In genomic region chr4:108056418-108056817, GRCh38 we compare ENCODE assay signal across 16 cellular contexts.
DNase-seq lines count a peak whose midpoint lies in the region; ATAC-seq and TF ChIP-seq lines count a peak whose summit lies in the region.
"Had no signal": no experiment of that assay in that cellular context is flagged by ENCODE, and none has a peak within 500 bp of the region (broad histone marks: within the 10 kb centered on the region; RNA-seq: fewer than 3 reads in every experiment).

No MANE protein-coding gene starts in this region.

- no peak for TF ChIP-seq CTCF in MM.1S (IDR thresholded peaks at IDR 0.05; ENCODE audit: low read length)

- peaks cover 55% of the 10 kb centered on the region for H3K4me1 Mint-ChIP-seq in activated CD4-positive, alpha-beta memory T cell treated with anti-CD3 and anti-CD28 coated beads for 36 hours (ENCODE audit: low read depth)
- peaks cover 15% of the 10 kb centered on the region for H3K4me1 Mint-ChIP-seq in activated CD4-positive, alpha-beta memory T cell treated with anti-CD3 and anti-CD28 coated beads, Interleukin-2, amount 10 ng/mL, durations not matched to agents 7 days and 5 days
- H3K4me1 Mint-ChIP-seq in CD4-positive, CD25-positive, alpha-beta regulatory T cell, result peaks cover 22 to 92% (median 56%) of the 10 kb centered on the region in 4 donors
- H3K4me1 Mint-ChIP-seq in naive thymus-derived CD8-positive, alpha-beta T cell, result peaks cover 51 to 96% (median 92%) of the 10 kb centered on the region in 4 donors

- intact Hi-C loops in activated CD4-positive, alpha-beta memory T cell treated with anti-CD3 and anti-CD28 coated beads for 36 hours (cut with micrococcal nuclease), result no loop called here

- H3K9me3 Mint-ChIP-seq in activated CD4-positive, alpha-beta memory T cell treated with anti-CD3 and anti-CD28 coated beads for 36 hours, result no peaks in the 10 kb centered on the region
- no peaks in the 10 kb centered on the region for H3K9me3 Mint-ChIP-seq in activated CD4-positive, alpha-beta memory T cell treated with anti-CD3 and anti-CD28 coated beads, Interleukin-2, amount 10 ng/mL, durations not matched to agents 7 days and 5 days
- H3K9me3 Mint-ChIP-seq in CD4-positive, CD25-positive, alpha-beta regulatory T cell, result no peaks in the 10 kb centered on the region
- peaks cover 0 to 2% (median 0%) of the 10 kb centered on the region in 9 donors for H3K9me3 Mint-ChIP-seq in naive thymus-derived CD8-positive, alpha-beta T cell

- no peak overlapping the region for H3K27ac ChIP-seq in CD4-positive, CD25-positive, alpha-beta regulatory T cell (ENCODE audit: insufficient read depth, low read length, poor library complexity, severe bottlenecking)
- peak overlapping the region; percentile 55; the same call in 1 of the 2 replicates for H3K27ac ChIP-seq in MM.1S (ENCODE audit: low read length)

- no peak overlapping the region for H3K4me3 ChIP-seq in CD4-positive, CD25-positive, alpha-beta regulatory T cell (ENCODE audit: low read depth, low read length)
- H3K4me3 ChIP-seq in MM.1S (ENCODE audit: low read length), result no peak overlapping the region

- H3K36me3 Mint-ChIP-seq in activated CD4-positive, alpha-beta memory T cell treated with anti-CD3 and anti-CD28 coated beads for 36 hours, result peaks cover 26% of the 10 kb centered on the region
- peaks cover 20% of the 10 kb centered on the region for H3K36me3 Mint-ChIP-seq in activated CD4-positive, alpha-beta memory T cell treated with anti-CD3 and anti-CD28 coated beads, Interleukin-2, amount 10 ng/mL, durations not matched to agents 7 days and 5 days (ENCODE audit: low read depth)
- H3K36me3 Mint-ChIP-seq in CD4-positive, CD25-positive, alpha-beta regulatory T cell, result peaks cover 53% of the 10 kb centered on the region
- H3K36me3 Mint-ChIP-seq in naive thymus-derived CD8-positive, alpha-beta T cell, result peaks cover 0 to 97% (median 27%) of the 10 kb centered on the region in 3 donors

- peaks cover 37% of the 10 kb centered on the region for H3K4me1 ChIP-seq in CD4-positive, CD25-positive, alpha-beta regulatory T cell (ENCODE audit: control insufficient read depth, insufficient read depth, low read length, poor library complexity, severe bottlenecking)
- peaks cover 38% of the 10 kb centered on the region for H3K4me1 ChIP-seq in MM.1S (ENCODE audit: low read length)

- DNase-seq in activated CD4-positive, alpha-beta memory T cell treated with anti-CD3 and anti-CD28 coated beads for 36 hours, result no peak
- no peak for DNase-seq in activated CD4-positive, alpha-beta memory T cell treated with anti-CD3 and anti-CD28 coated beads, Interleukin-2, amount 10 ng/mL, durations not matched to agents 7 days and 5 days
- no peak for DNase-seq in CD4-positive, CD25-positive, alpha-beta regulatory T cell
- peak; percentile 53 for DNase-seq in MM.1S
- no peak for DNase-seq in naive thymus-derived CD8-positive, alpha-beta T cell
- DNase-seq in ureter (ENCODE audit: low spot score), result no peak
- DNase-seq in NCI-H1092 (lab: John Stamatoyannopoulos, UW), result no peak
- DNase-seq in NCI-H1930 (lab: John Stamatoyannopoulos, UW), result no peak
- DNase-seq: 8988T; GDM1; NCI-H1417; NCI-H187 treated with DMSO at 0.1 percent for 48 hours; NCI-H446; NCI-H69; NK-92 treated with Interleukin-12 subunit alpha and Interleukin-12 subunit beta, amount 100 ng/mL, for 24 hours; SHP77 treated with DMSO at 0.1 percent for 48 hours had no signal

- H3K27ac Mint-ChIP-seq in activated CD4-positive, alpha-beta memory T cell treated with anti-CD3 and anti-CD28 coated beads for 36 hours, result peak overlapping the region; percentile 53
- no peak overlapping the region for H3K27ac Mint-ChIP-seq in activated CD4-positive, alpha-beta memory T cell treated with anti-CD3 and anti-CD28 coated beads, Interleukin-2, amount 10 ng/mL, durations not matched to agents 7 days and 5 days
- peak overlapping the region; percentile 58 to 83 (median 77) for H3K27ac Mint-ChIP-seq in CD4-positive, CD25-positive, alpha-beta regulatory T cell
- peak overlapping the region; percentile 80 to 98 (median 94) for H3K27ac Mint-ChIP-seq in naive thymus-derived CD8-positive, alpha-beta T cell

- H3K36me3 ChIP-seq in CD4-positive, CD25-positive, alpha-beta regulatory T cell (ENCODE audit: control insufficient read depth, insufficient read depth, low read length), result peaks cover 86% of the 10 kb centered on the region
- H3K36me3 ChIP-seq in MM.1S (replicated peaks; ENCODE audit: insufficient read depth, low read length), result peaks cover 4% of the 10 kb centered on the region; the same call in 1 of the 2 replicates

- H3K4me2 ChIP-seq in MM.1S (ENCODE audit: low read depth, low read length), result peak overlapping the region; percentile 44

- H2AFZ ChIP-seq in MM.1S (ENCODE audit: low read length), result no peak overlapping the region

- no peak for ATAC-seq in CD4-positive, CD25-positive, alpha-beta regulatory T cell (ENCODE audit: low read depth in 2 of 2)
- ATAC-seq in naive thymus-derived CD8-positive, alpha-beta T cell, result no peak

- no peaks in the 10 kb centered on the region for H3F3A ChIP-seq in MM.1S (ENCODE audit: insufficient read depth, low read length)

- H3K27me3 Mint-ChIP-seq in activated CD4-positive, alpha-beta memory T cell treated with anti-CD3 and anti-CD28 coated beads for 36 hours, result no peaks in the 10 kb centered on the region
- no peaks in the 10 kb centered on the region for H3K27me3 Mint-ChIP-seq in activated CD4-positive, alpha-beta memory T cell treated with anti-CD3 and anti-CD28 coated beads, Interleukin-2, amount 10 ng/mL, durations not matched to agents 7 days and 5 days
- no peaks in the 10 kb centered on the region for H3K27me3 Mint-ChIP-seq in CD4-positive, CD25-positive, alpha-beta regulatory T cell
- no peaks in the 10 kb centered on the region for H3K27me3 Mint-ChIP-seq in naive thymus-derived CD8-positive, alpha-beta T cell

- H4K20me1 ChIP-seq in MM.1S (ENCODE audit: insufficient read depth, low read length), result no peaks in the 10 kb centered on the region

- no peak overlapping the region for H3K4me3 Mint-ChIP-seq in activated CD4-positive, alpha-beta memory T cell treated with anti-CD3 and anti-CD28 coated beads for 36 hours
- H3K4me3 Mint-ChIP-seq in activated CD4-positive, alpha-beta memory T cell treated with anti-CD3 and anti-CD28 coated beads, Interleukin-2, amount 10 ng/mL, durations not matched to agents 7 days and 5 days, result no peak overlapping the region
- H3K4me3 Mint-ChIP-seq in CD4-positive, CD25-positive, alpha-beta regulatory T cell, result peak overlapping the region in 1 of 4 donors; percentile 58
- H3K4me3 Mint-ChIP-seq in naive thymus-derived CD8-positive, alpha-beta T cell, result peak overlapping the region in 5 of 10 donors; percentile 1 to 76 (median 13)

- H3K79me2 ChIP-seq in MM.1S (ENCODE audit: low read length), result no peaks in the 10 kb centered on the region

- H3K27me3 ChIP-seq in CD4-positive, CD25-positive, alpha-beta regulatory T cell (ENCODE audit: control insufficient read depth, insufficient read depth, low read length), result no peaks in the 10 kb centered on the region
- no peaks in the 10 kb centered on the region for H3K27me3 ChIP-seq in MM.1S (replicated peaks; ENCODE audit: insufficient read depth, low read length)

- no peaks in the 10 kb centered on the region for H3K9me3 ChIP-seq in CD4-positive, CD25-positive, alpha-beta regulatory T cell (ENCODE audit: control insufficient read depth in 2 of 2, low read length in 2 of 2)
- H3K9me3 ChIP-seq in MM.1S (replicated peaks; ENCODE audit: insufficient read depth, low read length), result no peaks in the 10 kb centered on the region

- no peak overlapping the region for H3K9ac ChIP-seq in MM.1S (ENCODE audit: low read length)

- no peaks in the 10 kb centered on the region for H3K9me2 ChIP-seq in MM.1S (replicated peaks; ENCODE audit: insufficient read depth, low read length)

- POLR2A ChIA-PET in activated CD4-positive, alpha-beta memory T cell treated with anti-CD3 and anti-CD28 coated beads for 36 hours (lab: Charles Lee), result no interaction called here
- POLR2A ChIA-PET in activated CD4-positive, alpha-beta memory T cell treated with anti-CD3 and anti-CD28 coated beads, Interleukin-2, amount 10 ng/mL, durations not matched to agents 7 days and 5 days (lab: Charles Lee), result interaction anchor here (1.3 kb wide), 1 partner anchor 64 kb away, joined by 3 read pairs; no protein-coding TSS in a partner anchor
- POLR2A ChIA-PET in naive thymus-derived CD8-positive, alpha-beta T cell (lab: Charles Lee), result interaction anchor here (0.6 to 2.8 kb wide), 8 partner anchors 9 to 114 kb away, joined by 3 to 19 read pairs (median 4); no protein-coding TSS in a partner anchor

- CTCF ChIA-PET in activated CD4-positive, alpha-beta memory T cell treated with anti-CD3 and anti-CD28 coated beads for 36 hours (lab: Charles Lee), result interaction anchor here (1.3 kb wide), 1 partner anchor 26 kb away, joined by 5 read pairs; no protein-coding TSS in a partner anchor
- CTCF ChIA-PET in activated CD4-positive, alpha-beta memory T cell treated with anti-CD3 and anti-CD28 coated beads, Interleukin-2, amount 10 ng/mL, durations not matched to agents 7 days and 5 days (lab: Charles Lee), result interaction anchor here (1.6 to 1.7 kb wide), 2 partner anchors 8 to 37 kb away, joined by 4 to 5 read pairs; no protein-coding TSS in a partner anchor
